Comparison of ENCODE assay signal across 8 cellular contexts in the genomic region with DNA sequence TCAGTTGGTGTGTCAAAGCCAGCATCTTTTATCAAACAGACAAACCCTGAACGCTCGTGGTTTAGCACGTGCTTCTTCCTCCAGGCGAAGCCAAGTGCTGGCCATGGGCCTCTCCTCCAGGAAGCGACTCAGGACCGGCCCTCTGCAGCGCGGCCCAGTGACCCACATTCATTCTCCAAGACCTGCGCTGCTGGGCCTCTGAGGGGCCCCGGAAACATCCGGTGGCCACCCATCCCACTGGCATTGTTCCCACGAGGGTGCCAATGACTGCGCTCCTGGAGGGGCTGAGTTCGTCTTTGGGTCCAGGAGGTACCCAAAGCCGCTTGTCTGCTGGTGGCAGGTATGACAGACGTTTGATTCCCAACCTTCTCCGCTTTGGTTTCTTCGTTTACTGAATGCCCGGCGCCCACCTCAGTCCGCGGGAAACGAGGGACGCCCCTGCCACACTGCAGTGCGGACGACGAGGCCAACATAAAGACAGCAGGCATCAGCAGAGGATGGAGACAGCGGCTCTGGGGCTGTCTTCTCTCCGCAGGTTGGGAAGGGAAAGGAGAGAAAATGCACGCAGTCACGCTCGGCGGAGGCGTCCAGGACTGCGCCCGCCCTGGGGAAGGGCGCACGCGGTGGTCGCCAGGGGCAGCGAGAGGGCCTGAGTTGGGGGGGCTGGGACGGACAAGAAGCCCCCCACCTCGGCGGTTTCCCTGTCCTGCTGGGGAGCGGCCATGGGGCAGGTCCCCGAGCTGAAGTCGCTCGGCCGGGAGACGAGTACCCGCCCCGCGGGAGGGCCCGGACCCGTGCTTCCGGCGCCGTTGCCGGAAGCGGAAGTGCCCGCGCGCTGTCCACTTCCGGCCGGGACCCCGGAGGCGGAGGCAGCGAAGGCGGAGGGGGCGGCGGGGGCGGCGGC. TPM values are rescaled to one million over a fixed set of nuclear protein-coding genes. Genes with fewer than 3 reads are reported as not detected.
DNase-seq lines count a peak whose midpoint lies in the region; ATAC-seq and TF ChIP-seq lines count a peak whose summit lies in the region.

A gene (plus strand): TSS at position 842 of the 904 bp plus-strand sequence. CDS start 3,030 bp downstream, outside the sequence.

- H3K36me3 Mint-ChIP-seq in activated T-helper 17 cell treated with anti-CD3 and anti-CD28 coated beads, Interleukin-2, amount 50 U/mL, for 72 hours (ENCODE audit: low read depth), result peaks cover 43% of the 10 kb centered on the region
- H3K36me3 Mint-ChIP-seq in nephron (ENCODE audit: low read depth), result peaks cover 15% of the 10 kb centered on the region

- no peak for TF ChIP-seq CTCF in fibroblast of mammary gland (conservative IDR thresholded peaks at IDR 0.05; ENCODE audit: control insufficient read depth, insufficient read depth, low read depth, low read length)
- no peak for TF ChIP-seq CTCF in nephron (IDR thresholded peaks at IDR 0.05; ENCODE audit: unreplicated experiment in 3 of 3)

- H3K27me3 Mint-ChIP-seq in activated T-helper 17 cell treated with anti-CD3 and anti-CD28 coated beads, Interleukin-2, amount 50 U/mL, for 72 hours, result no peaks in the 10 kb centered on the region
- H3K27me3 Mint-ChIP-seq in nephron (ENCODE audit: low read depth), result no peaks in the 10 kb centered on the region

- H3K27ac Mint-ChIP-seq in activated T-helper 17 cell treated with anti-CD3 and anti-CD28 coated beads, Interleukin-2, amount 50 U/mL, for 72 hours, result peak within 1 kb of the TSS; percentile 93
- peak within 1 kb of the TSS; percentile 55 to 92 (median 92) for H3K27ac Mint-ChIP-seq in nephron

- peak within 1 kb of the TSS; percentile 94 for H3K4me3 ChIP-seq in fibroblast of mammary gland (ENCODE audit: control insufficient read depth, low read depth, low read length)

- peak; percentile 57 for DNase-seq in DMS153 treated with DMSO at 0.1 percent for 48 hours (lab: John Stamatoyannopoulos, UW; ENCODE audit: unreplicated experiment)
- peak; percentile 91 for DNase-seq in HuH-7 (ENCODE audit: low spot score)
- DNase-seq in RPMI7951 (ENCODE audit: low read depth), result peak; percentile 75
- peak; percentile 52 for DNase-seq in fibroblast of mammary gland (ENCODE audit: low read depth)
- DNase-seq in stimulated activated naive CD8-positive, alpha-beta T cell treated with anti-CD3 and anti-CD28 coated beads, Interleukin-15, Interleukin-2, amounts not matched to agents 100 U/mL and 50 U/mL, for 24 hours, result peak; percentile 83

- ATAC-seq in GM21515 (IDR thresholded peaks at IDR 0.05; ENCODE audit: unreplicated experiment), result peak; percentile 77
- ATAC-seq in activated T-helper 17 cell treated with anti-CD3 and anti-CD28 coated beads, Interleukin-2, amount 50 U/mL, for 72 hours (replicated peaks), result peak; percentile 94
- peak; percentile 91 for ATAC-seq in stimulated activated naive CD8-positive, alpha-beta T cell treated with anti-CD3 and anti-CD28 coated beads, Interleukin-15, Interleukin-2, amounts not matched to agents 100 U/mL and 50 U/mL, for 24 hours

- no peaks in the 10 kb centered on the region for H3K9me3 Mint-ChIP-seq in activated T-helper 17 cell treated with anti-CD3 and anti-CD28 coated beads, Interleukin-2, amount 50 U/mL, for 72 hours
- H3K9me3 Mint-ChIP-seq in nephron, result no peaks in the 10 kb centered on the region

- H3K4me3 Mint-ChIP-seq in activated T-helper 17 cell treated with anti-CD3 and anti-CD28 coated beads, Interleukin-2, amount 50 U/mL, for 72 hours, result peak within 1 kb of the TSS; percentile 91
- peak within 1 kb of the TSS; percentile 97 to 99 (median 97) for H3K4me3 Mint-ChIP-seq in nephron

- peaks cover 21% of the 10 kb centered on the region for H3K4me1 Mint-ChIP-seq in activated T-helper 17 cell treated with anti-CD3 and anti-CD28 coated beads, Interleukin-2, amount 50 U/mL, for 72 hours
- peaks cover 11% of the 10 kb centered on the region for H3K4me1 Mint-ChIP-seq in nephron

RNA-seq across cellular contexts. Expression of the gene that starts here (rescaled TPM):
- total RNA-seq in RPMI7951 (2014; rRNA removed; shearing (Covaris generic)), result 22.7 and 25.2 TPM in 2 replicates
- total RNA-seq in activated T-helper 17 cell treated with anti-CD3 and anti-CD28 coated beads, Interleukin-2, amount 50 U/mL, for 72 hours, result 10 to 100 TPM; 78.3 to 93.6 TPM

Comparison
In these comparisons a context has a peak if more than half of its experiments do, and no peak if none do; other contexts are left out.
1. Peak in every context shown above with its lines: DNase-seq, ATAC-seq and H3K4me3 ChIP-seq.